ENCODE assay signal across 7 cellular contexts in genomic region chr20:58389324-58389967, GRCh38. TPM values are rescaled to one million over a fixed set of nuclear protein-coding genes. Genes with fewer than 3 reads are reported as not detected.
DNase-seq lines count a peak whose midpoint lies in the region; ATAC-seq and TF ChIP-seq lines count a peak whose summit lies in the region.

No MANE protein-coding gene starts in this region.

- peak overlapping the region; percentile 87 for H3K4me3 ChIP-seq in GM08714 (ENCODE audit: low read length)
- H3K4me3 ChIP-seq in HL-60 (replicated peaks; ENCODE audit: insufficient read depth, low read length) = peak overlapping the region; percentile 79
- H3K4me3 ChIP-seq in fibroblast of mammary gland (ENCODE audit: control insufficient read depth, low read depth, low read length) = peak overlapping the region; percentile 84

- ATAC-seq in GM21390 (IDR thresholded peaks at IDR 0.05; ENCODE audit: unreplicated experiment) (peak; percentile 30), WTC11 (peak; percentile 26)

- H3K27me3 ChIP-seq in HL-60 (ENCODE audit: insufficient read depth, poor library complexity, severe bottlenecking) = no peaks in the 10 kb centered on the region

- TF ChIP-seq CTCF in HL-60 (IDR thresholded peaks at IDR 0.05; ENCODE audit: insufficient read depth, low read length) (no peak), WTC11 (IDR thresholded peaks at IDR 0.05) (no peak), fibroblast of mammary gland (conservative IDR thresholded peaks at IDR 0.05; ENCODE audit: control insufficient read depth, insufficient read depth, low read depth, low read length) (no peak), neural crest cell (conservative IDR thresholded peaks at IDR 0.05) (no peak)

- peaks cover 28% of the 10 kb centered on the region for H3K4me1 Mint-ChIP-seq in WTC11
- peaks cover 39% of the 10 kb centered on the region for H3K4me1 Mint-ChIP-seq in neural crest cell

- CTCF ChIA-PET in WTC11 (lab: Charles Lee) = interaction anchor here (0.6 to 1.6 kb wide), 8 partner anchors 13 to 408 kb away, joined by 3 to 8 read pairs (median 4); no protein-coding TSS in a partner anchor

- POLR2A ChIA-PET in WTC11 (lab: Charles Lee) = interaction anchor here (0.5 to 1.5 kb wide), 10 partner anchors 10 to 362 kb away, joined by 3 to 9 read pairs (median 3); partner anchors contain the start of gene ANKRD60

- peak overlapping the region; percentile 82 for H3K4me3 Mint-ChIP-seq in WTC11
- peak overlapping the region; percentile 89 for H3K4me3 Mint-ChIP-seq in neural crest cell

- H3K9me3 Mint-ChIP-seq in WTC11 (no peaks in the 10 kb centered on the region), neural crest cell (no peaks in the 10 kb centered on the region)

- peak overlapping the region; percentile 90 for H3K27ac ChIP-seq in HL-60 (replicated peaks)

- H3K36me3 Mint-ChIP-seq in WTC11 (peaks cover 15% of the 10 kb centered on the region), neural crest cell (ENCODE audit: low read depth) (peaks cover 6% of the 10 kb centered on the region)

- H3K27me3 Mint-ChIP-seq in WTC11 (ENCODE audit: low read depth) = no peaks in the 10 kb centered on the region; the same call in 1 of the 2 replicates
- H3K27me3 Mint-ChIP-seq in neural crest cell (ENCODE audit: low read depth) = no peaks in the 10 kb centered on the region

- H3K27ac Mint-ChIP-seq in WTC11 (peak overlapping the region; percentile 93), neural crest cell (ENCODE audit: unreplicated experiment) (peak overlapping the region; percentile 64)

- DNase-seq in HL-60 (ENCODE audit: low read depth in 1 of 2, low spot score in 1 of 2) = peak; percentile 17 to 45
- DNase-seq in WTC11 (ENCODE audit: low spot score) = peak; percentile 50
- DNase-seq in fibroblast of mammary gland (ENCODE audit: low read depth) = peak; percentile 19
- no peak for DNase-seq in neural crest cell (ENCODE audit: low read depth, low spot score)
- DNase-seq in NOMO-1 treated with dmso at 0.1 percent for 144 hours (lab: John Stamatoyannopoulos, UW; ENCODE audit: unreplicated experiment) = no peak

TF ChIP-seq in WTC11, 78 proteins besides CTCF, POLR2A, EP300 and RAD21:
- TF ChIP-seq KAT7 (CRISPR knock-in tag; IDR thresholded peaks at IDR 0.05; ENCODE audit: borderline replicate concordance) (0 out of 2 replicates have a peak, but pooled peaks have one; percentile 58), SMAD4 (CRISPR knock-in tag; IDR thresholded peaks at IDR 0.05) (no peak), CREM (CRISPR knock-in tag; IDR thresholded peaks at IDR 0.05) (0 out of 2 replicates have a peak, but pooled peaks have one; percentile 10), JUN (CRISPR knock-in tag; IDR thresholded peaks at IDR 0.05) (no peak), ZNF263 (CRISPR knock-in tag; IDR thresholded peaks at IDR 0.05; ENCODE audit: low read depth) (0 out of 2 replicates have a peak, but pooled peaks have one; percentile 28)
- TF ChIP-seq, protein P1, sequence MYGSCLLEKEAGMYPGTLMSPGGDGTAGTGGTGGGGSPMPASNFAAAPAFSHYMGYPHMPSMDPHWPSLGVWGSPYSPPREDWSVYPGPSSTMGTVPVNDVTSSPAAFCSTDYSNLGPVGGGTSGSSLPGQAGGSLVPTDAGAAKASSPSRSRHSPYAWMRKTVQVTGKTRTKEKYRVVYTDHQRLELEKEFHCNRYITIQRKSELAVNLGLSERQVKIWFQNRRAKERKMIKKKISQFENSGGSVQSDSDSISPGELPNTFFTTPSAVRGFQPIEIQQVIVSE (CRISPR knock-in tag; IDR thresholded peaks at IDR 0.05; ENCODE audit: borderline replicate concordance) = no peak
- TF ChIP-seq, protein P2, sequence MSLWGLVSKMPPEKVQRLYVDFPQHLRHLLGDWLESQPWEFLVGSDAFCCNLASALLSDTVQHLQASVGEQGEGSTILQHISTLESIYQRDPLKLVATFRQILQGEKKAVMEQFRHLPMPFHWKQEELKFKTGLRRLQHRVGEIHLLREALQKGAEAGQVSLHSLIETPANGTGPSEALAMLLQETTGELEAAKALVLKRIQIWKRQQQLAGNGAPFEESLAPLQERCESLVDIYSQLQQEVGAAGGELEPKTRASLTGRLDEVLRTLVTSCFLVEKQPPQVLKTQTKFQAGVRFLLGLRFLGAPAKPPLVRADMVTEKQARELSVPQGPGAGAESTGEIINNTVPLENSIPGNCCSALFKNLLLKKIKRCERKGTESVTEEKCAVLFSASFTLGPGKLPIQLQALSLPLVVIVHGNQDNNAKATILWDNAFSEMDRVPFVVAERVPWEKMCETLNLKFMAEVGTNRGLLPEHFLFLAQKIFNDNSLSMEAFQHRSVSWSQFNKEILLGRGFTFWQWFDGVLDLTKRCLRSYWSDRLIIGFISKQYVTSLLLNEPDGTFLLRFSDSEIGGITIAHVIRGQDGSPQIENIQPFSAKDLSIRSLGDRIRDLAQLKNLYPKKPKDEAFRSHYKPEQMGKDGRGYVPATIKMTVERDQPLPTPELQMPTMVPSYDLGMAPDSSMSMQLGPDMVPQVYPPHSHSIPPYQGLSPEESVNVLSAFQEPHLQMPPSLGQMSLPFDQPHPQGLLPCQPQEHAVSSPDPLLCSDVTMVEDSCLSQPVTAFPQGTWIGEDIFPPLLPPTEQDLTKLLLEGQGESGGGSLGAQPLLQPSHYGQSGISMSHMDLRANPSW (CRISPR knock-in tag; conservative IDR thresholded peaks at IDR 0.05; ENCODE audit: low read depth) = no peak
- TF ChIP-seq, protein P3, sequence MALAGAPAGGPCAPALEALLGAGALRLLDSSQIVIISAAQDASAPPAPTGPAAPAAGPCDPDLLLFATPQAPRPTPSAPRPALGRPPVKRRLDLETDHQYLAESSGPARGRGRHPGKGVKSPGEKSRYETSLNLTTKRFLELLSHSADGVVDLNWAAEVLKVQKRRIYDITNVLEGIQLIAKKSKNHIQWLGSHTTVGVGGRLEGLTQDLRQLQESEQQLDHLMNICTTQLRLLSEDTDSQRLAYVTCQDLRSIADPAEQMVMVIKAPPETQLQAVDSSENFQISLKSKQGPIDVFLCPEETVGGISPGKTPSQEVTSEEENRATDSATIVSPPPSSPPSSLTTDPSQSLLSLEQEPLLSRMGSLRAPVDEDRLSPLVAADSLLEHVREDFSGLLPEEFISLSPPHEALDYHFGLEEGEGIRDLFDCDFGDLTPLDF (CRISPR knock-in tag; IDR thresholded peaks at IDR 0.05) = no peak

RNA-seq across cellular contexts. Expression of gene VAPB, which starts 0.4 kb away (rescaled TPM):
- total RNA-seq in WTC11 (2021) = 46.6 to 55.8 TPM (median 54.8 TPM) in 3 replicates
- 56.6 and 57.7 TPM in 2 replicates for total RNA-seq in neural crest cell

Comparison
In these comparisons a context has a peak if more than half of its experiments do, and no peak if none do; other contexts are left out.
1. DNase-seq: peak in HL-60 (2 of 2), WTC11 (single experiment) and fibroblast of mammary gland (single experiment); none in neural crest cell (single experiment) and NOMO-1 treated with dmso at 0.1 percent for 144 hours (single experiment).
2. Peak in every context shown above with its lines, with median percentiles within 50 percentile points of each other: H3K4me3 ChIP-seq.